ENCODE assay signal across 8 cellular contexts in the genomic region with DNA sequence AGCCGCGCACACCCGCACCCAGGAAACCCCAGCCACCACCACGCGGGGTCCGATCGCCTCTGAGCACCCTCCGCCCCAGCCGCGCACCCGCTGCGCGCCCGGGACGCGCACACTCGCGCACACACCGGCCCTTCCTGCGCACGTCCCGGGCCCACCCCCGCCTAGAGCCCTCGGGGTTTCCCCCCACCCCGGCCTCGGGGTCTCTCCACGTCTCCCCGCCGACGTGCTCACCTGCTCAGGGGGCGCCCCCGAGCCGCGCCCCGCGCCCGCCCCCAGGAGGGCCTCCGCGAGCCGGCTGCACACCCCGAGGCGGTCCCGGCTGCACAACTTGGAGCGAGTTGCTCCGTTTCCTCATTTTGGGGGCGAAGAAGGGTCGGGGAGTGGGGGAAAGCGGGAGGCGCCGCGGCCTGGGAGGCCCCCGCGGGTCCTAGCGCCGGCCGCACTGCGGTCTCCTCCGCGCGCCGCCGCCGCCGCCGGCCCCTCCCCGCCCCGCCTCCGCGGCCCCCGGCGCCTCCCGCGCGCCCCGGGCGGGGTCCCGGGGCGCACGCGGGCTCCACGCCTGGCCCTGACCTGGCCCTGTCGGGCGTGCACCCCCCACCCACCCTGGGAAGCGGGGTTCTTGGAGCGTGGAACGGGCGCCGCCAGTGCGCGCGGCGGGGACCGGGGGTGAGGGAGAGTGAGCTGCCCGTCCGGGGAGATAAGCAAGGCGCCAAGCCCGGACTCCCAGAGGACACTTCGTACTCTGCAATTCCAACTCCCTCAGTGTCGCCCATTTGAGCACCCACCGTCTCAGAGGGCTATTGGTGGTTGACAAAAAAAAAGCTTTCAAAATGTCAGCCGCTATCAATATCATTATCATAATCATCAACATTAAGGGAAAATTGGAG. TPM values are rescaled to one million over a fixed set of nuclear protein-coding genes. Genes with fewer than 3 reads are reported as not detected.
DNase-seq lines count a peak whose midpoint lies in the region; ATAC-seq and TF ChIP-seq lines count a peak whose summit lies in the region.

A gene with protein sequence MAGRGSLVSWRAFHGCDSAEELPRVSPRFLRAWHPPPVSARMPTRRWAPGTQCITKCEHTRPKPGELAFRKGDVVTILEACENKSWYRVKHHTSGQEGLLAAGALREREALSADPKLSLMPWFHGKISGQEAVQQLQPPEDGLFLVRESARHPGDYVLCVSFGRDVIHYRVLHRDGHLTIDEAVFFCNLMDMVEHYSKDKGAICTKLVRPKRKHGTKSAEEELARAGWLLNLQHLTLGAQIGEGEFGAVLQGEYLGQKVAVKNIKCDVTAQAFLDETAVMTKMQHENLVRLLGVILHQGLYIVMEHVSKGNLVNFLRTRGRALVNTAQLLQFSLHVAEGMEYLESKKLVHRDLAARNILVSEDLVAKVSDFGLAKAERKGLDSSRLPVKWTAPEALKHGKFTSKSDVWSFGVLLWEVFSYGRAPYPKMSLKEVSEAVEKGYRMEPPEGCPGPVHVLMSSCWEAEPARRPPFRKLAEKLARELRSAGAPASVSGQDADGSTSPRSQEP (minus strand): TSS at position 444 of the 887 bp plus-strand sequence. CDS start 1,246 bp downstream, outside the sequence.

- 3 to 9% (median 4%) methylated on average over 39 to 101 of the region's 101 CpGs for whole genome bisulfite sequencing in spleen, 5 donors

- peaks cover 3 to 27% (median 20%) of the 10 kb centered on the region in 8 donors for H3K9me3 ChIP-seq in spleen

- peaks cover 0 to 50% (median 23%) of the 10 kb centered on the region in 7 donors for H3K27me3 ChIP-seq in spleen (replicated peaks in 1 of 7)

- POLR2A ChIA-PET in T-cell (lab: Charles Lee): no interaction called here

- peak within 1 kb of the TSS; percentile 54 to 82 (median 57) for H3K4me3 ChIP-seq in spleen

- H3K27ac Mint-ChIP-seq in T-cell: no peak within 1 kb of the TSS
- H3K27ac Mint-ChIP-seq in endothelial cell (ENCODE audit: unreplicated experiment): no peak within 1 kb of the TSS
- H3K27ac Mint-ChIP-seq in HFFc6: no peak within 1 kb of the TSS

- no peak for TF ChIP-seq POLR2A in spleen (IDR thresholded peaks at IDR 0.05)

- peaks cover 0 to 29% (median 0%) of the 10 kb centered on the region in 6 donors for H3K36me3 ChIP-seq in spleen

- ATAC-seq in T-cell (replicated peaks in 1 of 4) (peak; percentile 39 to 60 (median 54)), GM18861 (IDR thresholded peaks at IDR 0.05; ENCODE audit: unreplicated experiment) (no peak)

- H3K4me1 ChIP-seq in spleen: peaks cover 4 to 30% (median 20%) of the 10 kb centered on the region in 6 donors

- intact Hi-C loops in spleen (cut with DNase I; ENCODE audit: low total_unique reads): no loop called here

- no peaks in the 10 kb centered on the region for H3K27me3 Mint-ChIP-seq in T-cell
- H3K27me3 Mint-ChIP-seq in endothelial cell (ENCODE audit: unreplicated experiment): peaks cover 16% of the 10 kb centered on the region
- H3K27me3 Mint-ChIP-seq in HFFc6 (ENCODE audit: insufficient read depth): peaks cover 26% of the 10 kb centered on the region

- TF ChIP-seq CTCF in GM20000 (IDR thresholded peaks at IDR 0.05; ENCODE audit: extremely low read depth, missing control alignments) (no peak), endothelial cell (IDR thresholded peaks at IDR 0.05; ENCODE audit: unreplicated experiment) (no peak), spleen (IDR thresholded peaks at IDR 0.05 in 8 of 11, conservative IDR thresholded peaks at IDR 0.05 in 3 of 11) (no peak), HFFc6 (IDR thresholded peaks at IDR 0.05) (no peak)

- peak within 1 kb of the TSS in 7 of 8 donors; percentile 43 to 86 (median 77) for H3K27ac ChIP-seq in spleen

- H3K4me1 Mint-ChIP-seq in T-cell (peaks cover 6 to 37% (median 21%) of the 10 kb centered on the region in 3 donors), endothelial cell (ENCODE audit: unreplicated experiment) (peaks cover 7% of the 10 kb centered on the region), HFFc6 (ENCODE audit: low read depth) (no peaks in the 10 kb centered on the region)

- DNase-seq in GM20000 (ENCODE audit: low spot score): peak; percentile 71
- DNase-seq in T-cell: peak in 4 of 34 experiments; percentile 8 to 24 (median 19)
- DNase-seq in endothelial cell (ENCODE audit: low spot score): no peak
- DNase-seq in spleen: peak; percentile 79
- DNase-seq in HFFc6: no peak
- DNase-seq in putamen (ENCODE audit: low spot score): no peak
- no peak for DNase-seq in NCI-H1436 treated with DMSO at 0.1 percent for 48 hours (lab: John Stamatoyannopoulos, UW)

- H3K9me3 Mint-ChIP-seq in T-cell: peaks cover 6 to 19% (median 13%) of the 10 kb centered on the region in 3 donors
- peaks cover 11% of the 10 kb centered on the region for H3K9me3 Mint-ChIP-seq in endothelial cell (ENCODE audit: unreplicated experiment)
- peaks cover 28% of the 10 kb centered on the region for H3K9me3 Mint-ChIP-seq in HFFc6

- peak within 1 kb of the TSS; percentile 71 to 80 (median 79) for H3K4me3 Mint-ChIP-seq in T-cell
- peak within 1 kb of the TSS; percentile 71 for H3K4me3 Mint-ChIP-seq in endothelial cell (ENCODE audit: unreplicated experiment)
- no peak within 1 kb of the TSS for H3K4me3 Mint-ChIP-seq in HFFc6

- CTCF ChIA-PET in T-cell (lab: Charles Lee): interaction anchor here in 1 of 2 donors (0.6 kb wide), 1 partner anchor 1149 kb away, joined by 4 read pairs; no protein-coding TSS in a partner anchor

- peaks cover 17% of the 10 kb centered on the region for H3K36me3 Mint-ChIP-seq in T-cell
- H3K36me3 Mint-ChIP-seq in endothelial cell (ENCODE audit: low read depth, unreplicated experiment): peaks cover 13% of the 10 kb centered on the region
- H3K36me3 Mint-ChIP-seq in HFFc6 (ENCODE audit: low read depth): peaks cover 14% of the 10 kb centered on the region

RNA-seq across cellular contexts. Expression of the gene that starts here (rescaled TPM):
- total RNA-seq in T-cell (10 to 100 TPM in 4 of 5 donors, 1 to 10 TPM in 1; 9.2 to 41.4 (median 20.6) TPM), endothelial cell (ENCODE audit: unreplicated experiment) (10.9 TPM), spleen (10 to 100 TPM in 6 of 7 donors, 1 to 10 TPM in 1; 8.1 to 22.6 (median 15.2) TPM)
- 10 to 100 TPM; 16.2 to 19.1 (median 18.7) TPM for polyA plus RNA-seq in spleen
- total RNA-seq in HFFc6 (2021; fragmentation: NEBNext Ultra II Directional; extraction: Animal tissue kit (Norgen Biotek cat#: 25700)): not detected

Comparison
In these comparisons a context has a peak if more than half of its experiments do, and no peak if none do; other contexts are left out.
1. RNA of the gene that starts here (total RNA-seq): 9.2 to 41.4 TPM in T-cell, 8.1 to 22.6 TPM in spleen and 10.9 TPM in endothelial cell (single experiment); not detected in HFFc6; every median in the first group is over 4 times any median in the second.
2. DNase-seq: peak in GM20000 (single experiment) and spleen (single experiment); none in endothelial cell (single experiment), HFFc6 (single experiment), putamen (single experiment) and NCI-H1436 treated with DMSO at 0.1 percent for 48 hours (single experiment).